16 cellular contexts compared by ENCODE assay signal in genomic region chr9:120507936-120508510, GRCh38.
"Had no signal": no experiment of that assay in that cellular context is flagged by ENCODE, and none has a peak within 500 bp of the region (broad histone marks: within the 10 kb centered on the region; RNA-seq: fewer than 3 reads in every experiment).

No MANE protein-coding gene starts in this region.

- H3K27me3 ChIP-seq: cardiac muscle cell, dorsolateral prefrontal cortex, gastroesophageal sphincter, left lung, thyroid gland had no signal

- H3K27ac ChIP-seq: cardiac muscle cell, dorsolateral prefrontal cortex, gastroesophageal sphincter, left lung had no signal

- H3K4me1 ChIP-seq: gastroesophageal sphincter, left lung had no signal

- H3K36me3 ChIP-seq: thyroid gland had no signal

- DNase-seq: activated CD4-positive, alpha-beta T cell treated with anti-CD3 and anti-CD28 coated beads for 4 hours; activated CD8-positive, alpha-beta T cell treated with anti-CD3 and anti-CD28 coated beads for 36 hours; activated effector memory CD4-positive, alpha-beta T cell treated with Interleukin-2 at 50 U/mL for 16 hours; activated naive CD4-positive, alpha-beta T cell treated with anti-CD3 and anti-CD28 coated beads, Interleukin-2, amount 50 U/mL, for 16 hours; activated T-cell treated with anti-CD3 and anti-CD28 coated beads, Interleukin-2, amount 50 U/mL, for 4 hours; endodermal cell; kidney; left lung; naive thymus-derived CD8-positive, alpha-beta T cell; stimulated activated CD4-positive, alpha-beta T cell treated with anti-CD3 and anti-CD28 coated beads, Interleukin-1b, Interleukin-23, amount 100 ng/mL, for 48 hours; T-helper 1 cell; thyroid gland had no signal

- H3K4me3 ChIP-seq: cardiac muscle cell, dorsolateral prefrontal cortex, gastroesophageal sphincter, left lung, thyroid gland had no signal

- ATAC-seq: activated CD8-positive, alpha-beta T cell treated with anti-CD3 and anti-CD28 coated beads for 36 hours; activated T-cell treated with anti-CD3 and anti-CD28 coated beads, Interleukin-2, amount 50 U/mL, for 4 hours; gastroesophageal sphincter; left lung; naive thymus-derived CD8-positive, alpha-beta T cell; WTC11 had no signal

- H3K9me3 ChIP-seq: thyroid gland had no signal
